In genomic region chr5:154868702-154869101, GRCh38 we compare ENCODE assay signal across 9 cellular contexts.
DNase-seq lines count a peak whose midpoint lies in the region; TF ChIP-seq lines count a peak whose summit lies in the region.
"Had no signal": no experiment of that assay in that cellular context is flagged by ENCODE, and none has a peak within 500 bp of the region (broad histone marks: within the 10 kb centered on the region; RNA-seq: fewer than 3 reads in every experiment).

No MANE protein-coding gene starts in this region.

- no peak overlapping the region for H3K4me2 ChIP-seq in parathyroid adenoma (ENCODE audit: low read length)

- peaks cover 3% of the 10 kb centered on the region for H3K36me3 ChIP-seq in parathyroid adenoma (ENCODE audit: control insufficient read depth, insufficient read depth, low read length)

- H3K9me3 ChIP-seq in parathyroid adenoma (ENCODE audit: control insufficient read depth, low read length), result no peaks in the 10 kb centered on the region

- peak; percentile 34 for TF ChIP-seq CTCF in epithelial cell of esophagus (IDR thresholded peaks at IDR 0.05; ENCODE audit: insufficient read depth, low read depth, low read length, missing control alignments)
- peak; percentile 74 for TF ChIP-seq CTCF in parathyroid adenoma (IDR thresholded peaks at IDR 0.05)
- TF ChIP-seq CTCF in coronary artery (IDR thresholded peaks at IDR 0.05), result no peak

- no peaks in the 10 kb centered on the region for H3K4me1 ChIP-seq in parathyroid adenoma

- H3K27ac ChIP-seq in parathyroid adenoma (no peak overlapping the region), coronary artery (peak overlapping the region in 1 of 2 donors; percentile 21)

- H3K4me3 ChIP-seq in epithelial cell of esophagus (ENCODE audit: low read length), result no peak overlapping the region
- H3K4me3 ChIP-seq in parathyroid adenoma (ENCODE audit: low read depth, low read length), result no peak overlapping the region
- H3K4me3 ChIP-seq in coronary artery, result no peak overlapping the region

- H2AFZ ChIP-seq in parathyroid adenoma, result no peak overlapping the region

- DNase-seq in NCI-H524 (lab: John Stamatoyannopoulos, UW) (peak; percentile 4 to 61), NCI-H524 treated with DMSO at 0.1 percent for 48 hours (lab: John Stamatoyannopoulos, UW) (no peak), NCI-H69 (lab: John Stamatoyannopoulos, UW) (peak; percentile 45), epithelial cell of esophagus (ENCODE audit: low read depth) (peak; percentile 20), coronary artery (ENCODE audit: low spot score) (no peak), CD1c-positive myeloid dendritic cell (ENCODE audit: extremely low spot score) (no peak), kidney glomerular epithelial cell (lab: John Stamatoyannopoulos, UW) (no peak)
- DNase-seq: NCI-H2029 treated with DMSO at 0.1 percent for 48 hours had no signal

- H3K79me2 ChIP-seq in parathyroid adenoma, result peaks cover 18% of the 10 kb centered on the region

- no peak overlapping the region for H3K9ac ChIP-seq in parathyroid adenoma

- H3K27me3 ChIP-seq in parathyroid adenoma (ENCODE audit: control insufficient read depth, insufficient read depth, low read length), result no peaks in the 10 kb centered on the region

Comparison
In these comparisons a context has a peak if more than half of its experiments do, and no peak if none do; other contexts are left out.
1. DNase-seq: peak in NCI-H524 (2 of 2), NCI-H69 (single experiment) and epithelial cell of esophagus (single experiment); none in NCI-H524 treated with DMSO at 0.1 percent for 48 hours (single experiment), coronary artery (single experiment), CD1c-positive myeloid dendritic cell (single experiment) and kidney glomerular epithelial cell (single experiment).